In the genomic region with DNA sequence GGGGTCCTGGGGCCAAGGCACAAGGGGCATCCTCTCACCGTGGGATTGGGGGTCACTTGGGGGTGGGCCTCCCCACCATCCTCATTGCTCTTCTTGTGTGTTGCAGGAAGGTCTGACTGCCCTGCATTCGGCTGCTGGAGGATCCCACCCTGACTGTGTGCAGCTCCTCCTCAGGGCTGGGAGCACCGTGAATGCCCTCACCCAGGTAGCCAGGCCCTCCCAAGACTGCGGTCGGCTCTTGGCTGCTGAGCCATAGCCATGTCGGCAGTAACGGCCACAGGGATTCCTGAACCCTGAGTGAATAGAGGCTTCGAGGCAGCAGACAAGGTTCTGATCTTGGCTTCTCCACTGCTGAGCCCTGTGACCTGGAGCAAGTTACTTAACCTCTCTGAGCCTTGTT, we compare ENCODE assay signal across 10 cellular contexts.
"Had no signal": no experiment of that assay in that cellular context is flagged by ENCODE, and none has a peak within 500 bp of the region (broad histone marks: within the 10 kb centered on the region; RNA-seq: fewer than 3 reads in every experiment).

No MANE protein-coding gene starts in this region.

- H3K4me3 Mint-ChIP-seq: activated naive CD4-positive, alpha-beta T cell treated with anti-CD3 and anti-CD28 coated beads, Interleukin-2, amount 50 U/mL, for 24 hours; nephron had no signal

- H3K9me3 Mint-ChIP-seq: activated naive CD4-positive, alpha-beta T cell treated with anti-CD3 and anti-CD28 coated beads, Interleukin-2, amount 50 U/mL, for 24 hours; nephron had no signal

- H3K4me3 ChIP-seq: thoracic aorta had no signal

- H3K9me3 ChIP-seq: thoracic aorta had no signal

- H3K27me3 Mint-ChIP-seq: activated naive CD4-positive, alpha-beta T cell treated with anti-CD3 and anti-CD28 coated beads, Interleukin-2, amount 50 U/mL, for 24 hours had no signal

- H3K4me1 Mint-ChIP-seq: activated naive CD4-positive, alpha-beta T cell treated with anti-CD3 and anti-CD28 coated beads, Interleukin-2, amount 50 U/mL, for 24 hours had no signal

- H3K27ac Mint-ChIP-seq: activated naive CD4-positive, alpha-beta T cell treated with anti-CD3 and anti-CD28 coated beads, Interleukin-2, amount 50 U/mL, for 24 hours; nephron had no signal

- H3K27ac ChIP-seq: thoracic aorta had no signal

- DNase-seq: activated effector memory CD4-positive, alpha-beta T cell treated with anti-CD3 and anti-CD28 coated beads, Interleukin-2, amount 50 U/mL, for 16 hours; hypothalamus; left ventricle myocardium superior; mesendoderm; stimulated activated CD4-positive, alpha-beta T cell treated with anti-CD3 and anti-CD28 coated beads, Interleukin-12 subunit alpha, Interleukin-12 subunit beta, amount 100 ng/mL, for 4 hours; stimulated activated CD4-positive, alpha-beta T cell treated with anti-CD3 and anti-CD28 coated beads, Interleukin-2, amount 100 ng/mL, for 24 hours; T-helper 9 cell had no signal
